In genomic region chr1:207214453-207214852, GRCh38 we compare ENCODE assay signal across 33 cellular contexts.
"Had no signal": no experiment of that assay in that cellular context is flagged by ENCODE, and none has a peak within 500 bp of the region (broad histone marks: within the 10 kb centered on the region; RNA-seq: fewer than 3 reads in every experiment).

No MANE protein-coding gene starts in this region.

- H3K27ac ChIP-seq: adrenal gland, ascending aorta, body of pancreas, brain microvascular endothelial cell, breast epithelium, cardiac muscle cell had no signal

- H3K36me3 ChIP-seq: adrenal gland, ascending aorta, brain microvascular endothelial cell, breast epithelium, cardiac muscle cell had no signal

- FAIRE-seq: astrocyte, bronchial epithelial cell had no signal

- H3K27me3 ChIP-seq: adrenal gland, ascending aorta, body of pancreas, brain microvascular endothelial cell, breast epithelium, cardiac muscle cell had no signal

- ATAC-seq: activated naive CD4-positive, alpha-beta T cell treated with anti-CD3 and anti-CD28 coated beads, Interleukin-2, amount 50 U/mL, for 72 hours; activated naive CD8-positive, alpha-beta T cell treated with anti-CD3 and anti-CD28 coated beads, Interleukin-2, amount 50 U/mL, for 24 hours; activated T-cell treated with anti-CD3 and anti-CD28 coated beads, Interleukin-2, amount 50 U/mL, for 4 hours; activated T-cell treated with anti-CD3 and anti-CD28 coated beads, Interleukin-2, amount 50 U/mL, for 72 hours; activated T-helper 17 cell treated with anti-CD3 and anti-CD28 coated beads, Interleukin-2, amount 50 U/mL, for 72 hours; body of pancreas had no signal

- H3K4me1 ChIP-seq: body of pancreas had no signal

- H3K4me3 ChIP-seq: adrenal gland, ascending aorta, body of pancreas, breast epithelium, cardiac muscle cell had no signal

- DNase-seq: activated effector memory CD4-positive, alpha-beta T cell treated with anti-CD3 and anti-CD28 coated beads, Interleukin-2, amount 50 U/mL, for 16 hours; activated effector memory CD4-positive, alpha-beta T cell treated with Interleukin-2 at 50 U/mL for 16 hours; activated gamma-delta T cell; activated gamma-delta T cell treated with Interleukin-2 at 50 U/mL for 16 hours; activated naive CD4-positive, alpha-beta T cell; activated naive CD4-positive, alpha-beta T cell treated with anti-CD3 and anti-CD28 coated beads for 36 hours; activated naive CD4-positive, alpha-beta T cell treated with anti-CD3 and anti-CD28 coated beads, Interleukin-2, amount 10 ng/mL, durations not matched to agents 7 days and 5 days; activated naive CD4-positive, alpha-beta T cell treated with anti-CD3 and anti-CD28 coated beads, Interleukin-2, amount 50 U/mL, for 16 hours; activated naive CD4-positive, alpha-beta T cell treated with Interleukin-2 at 50 U/mL for 16 hours; activated naive CD8-positive, alpha-beta T cell treated with anti-CD3 and anti-CD28 coated beads for 36 hours; activated naive CD8-positive, alpha-beta T cell treated with anti-CD3 and anti-CD28 coated beads, Interleukin-2, amount 10 ng/mL, durations not matched to agents 7 days and 5 days; activated naive CD8-positive, alpha-beta T cell treated with anti-CD3 and anti-CD28 coated beads, Interleukin-2, amount 50 U/mL, for 24 hours; activated T-cell treated with anti-CD3 and anti-CD28 coated beads, Interleukin-2, amount 50 U/mL, for 24 hours; activated T-cell treated with anti-CD3 and anti-CD28 coated beads, Interleukin-2, amount 50 U/mL, for 4 hours; activated T-cell treated with anti-CD3 and anti-CD28 coated beads, Interleukin-2, amount 50 U/mL, for 48 hours; activated T-cell treated with anti-CD3 and anti-CD28 coated beads, Interleukin-2, amount 50 U/mL, for 72 hours; adrenal gland; amniotic stem cell; amygdala; anterior cingulate cortex; aorta; body of pancreas; brain microvascular endothelial cell; caudate nucleus; central memory CD4-positive, alpha-beta T cell; cerebellar nuclear complex had no signal

- H3K9me3 ChIP-seq: body of pancreas had no signal
